In the genomic region with DNA sequence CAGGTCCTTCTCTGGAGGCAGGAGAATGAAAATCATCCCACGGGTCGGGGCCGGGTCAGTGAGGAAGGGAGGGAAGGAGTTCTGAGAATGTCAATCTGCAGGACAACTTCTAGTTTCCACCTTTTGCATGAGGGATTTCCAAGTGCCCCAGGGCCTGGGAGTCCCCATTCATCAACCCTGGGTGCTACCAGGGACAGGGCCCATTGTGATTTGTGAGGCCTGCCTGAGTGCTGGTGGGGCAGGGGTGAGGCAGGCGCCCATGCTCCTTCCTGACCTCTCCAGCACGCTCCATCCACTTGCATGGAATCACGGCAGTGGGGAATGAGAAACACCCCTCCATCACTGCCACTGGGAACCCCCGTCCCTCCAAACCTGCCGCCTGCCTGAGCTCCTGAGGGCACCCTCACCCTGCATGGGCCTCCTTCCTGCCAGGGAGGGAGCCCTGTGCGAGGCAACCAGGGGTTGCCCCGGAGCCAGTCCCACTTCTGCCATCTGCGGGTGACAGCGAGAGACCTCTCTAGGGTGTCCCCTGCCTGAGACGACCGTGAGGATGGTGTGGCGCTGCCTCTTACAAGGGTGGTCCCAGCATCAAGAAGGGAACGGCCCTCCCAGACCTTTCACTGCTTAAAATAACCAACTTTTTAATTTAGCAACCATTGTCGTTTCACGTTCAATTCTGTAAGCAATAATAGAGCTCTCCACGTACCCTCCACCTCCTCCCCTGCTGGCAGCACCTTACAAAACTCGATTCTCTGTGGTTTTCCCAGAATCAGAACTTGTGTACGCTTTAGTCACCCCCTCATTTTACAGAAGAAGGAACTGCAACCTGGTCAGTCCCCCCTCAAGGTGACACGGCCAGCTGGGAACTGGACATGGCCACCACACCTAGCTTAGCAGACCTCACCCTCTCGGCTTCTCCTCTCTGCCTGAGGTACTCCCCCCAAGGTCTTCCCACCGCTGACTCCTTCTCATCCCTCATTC, we compare ENCODE assay signal across 1 cellular context.
TF ChIP-seq lines count a peak whose summit lies in the region.

No MANE protein-coding gene starts in this region.

TF ChIP-seq in GM23338, 12 proteins besides CTCF, POLR2A, EP300 and RAD21:
- TF ChIP-seq, protein P1, sequence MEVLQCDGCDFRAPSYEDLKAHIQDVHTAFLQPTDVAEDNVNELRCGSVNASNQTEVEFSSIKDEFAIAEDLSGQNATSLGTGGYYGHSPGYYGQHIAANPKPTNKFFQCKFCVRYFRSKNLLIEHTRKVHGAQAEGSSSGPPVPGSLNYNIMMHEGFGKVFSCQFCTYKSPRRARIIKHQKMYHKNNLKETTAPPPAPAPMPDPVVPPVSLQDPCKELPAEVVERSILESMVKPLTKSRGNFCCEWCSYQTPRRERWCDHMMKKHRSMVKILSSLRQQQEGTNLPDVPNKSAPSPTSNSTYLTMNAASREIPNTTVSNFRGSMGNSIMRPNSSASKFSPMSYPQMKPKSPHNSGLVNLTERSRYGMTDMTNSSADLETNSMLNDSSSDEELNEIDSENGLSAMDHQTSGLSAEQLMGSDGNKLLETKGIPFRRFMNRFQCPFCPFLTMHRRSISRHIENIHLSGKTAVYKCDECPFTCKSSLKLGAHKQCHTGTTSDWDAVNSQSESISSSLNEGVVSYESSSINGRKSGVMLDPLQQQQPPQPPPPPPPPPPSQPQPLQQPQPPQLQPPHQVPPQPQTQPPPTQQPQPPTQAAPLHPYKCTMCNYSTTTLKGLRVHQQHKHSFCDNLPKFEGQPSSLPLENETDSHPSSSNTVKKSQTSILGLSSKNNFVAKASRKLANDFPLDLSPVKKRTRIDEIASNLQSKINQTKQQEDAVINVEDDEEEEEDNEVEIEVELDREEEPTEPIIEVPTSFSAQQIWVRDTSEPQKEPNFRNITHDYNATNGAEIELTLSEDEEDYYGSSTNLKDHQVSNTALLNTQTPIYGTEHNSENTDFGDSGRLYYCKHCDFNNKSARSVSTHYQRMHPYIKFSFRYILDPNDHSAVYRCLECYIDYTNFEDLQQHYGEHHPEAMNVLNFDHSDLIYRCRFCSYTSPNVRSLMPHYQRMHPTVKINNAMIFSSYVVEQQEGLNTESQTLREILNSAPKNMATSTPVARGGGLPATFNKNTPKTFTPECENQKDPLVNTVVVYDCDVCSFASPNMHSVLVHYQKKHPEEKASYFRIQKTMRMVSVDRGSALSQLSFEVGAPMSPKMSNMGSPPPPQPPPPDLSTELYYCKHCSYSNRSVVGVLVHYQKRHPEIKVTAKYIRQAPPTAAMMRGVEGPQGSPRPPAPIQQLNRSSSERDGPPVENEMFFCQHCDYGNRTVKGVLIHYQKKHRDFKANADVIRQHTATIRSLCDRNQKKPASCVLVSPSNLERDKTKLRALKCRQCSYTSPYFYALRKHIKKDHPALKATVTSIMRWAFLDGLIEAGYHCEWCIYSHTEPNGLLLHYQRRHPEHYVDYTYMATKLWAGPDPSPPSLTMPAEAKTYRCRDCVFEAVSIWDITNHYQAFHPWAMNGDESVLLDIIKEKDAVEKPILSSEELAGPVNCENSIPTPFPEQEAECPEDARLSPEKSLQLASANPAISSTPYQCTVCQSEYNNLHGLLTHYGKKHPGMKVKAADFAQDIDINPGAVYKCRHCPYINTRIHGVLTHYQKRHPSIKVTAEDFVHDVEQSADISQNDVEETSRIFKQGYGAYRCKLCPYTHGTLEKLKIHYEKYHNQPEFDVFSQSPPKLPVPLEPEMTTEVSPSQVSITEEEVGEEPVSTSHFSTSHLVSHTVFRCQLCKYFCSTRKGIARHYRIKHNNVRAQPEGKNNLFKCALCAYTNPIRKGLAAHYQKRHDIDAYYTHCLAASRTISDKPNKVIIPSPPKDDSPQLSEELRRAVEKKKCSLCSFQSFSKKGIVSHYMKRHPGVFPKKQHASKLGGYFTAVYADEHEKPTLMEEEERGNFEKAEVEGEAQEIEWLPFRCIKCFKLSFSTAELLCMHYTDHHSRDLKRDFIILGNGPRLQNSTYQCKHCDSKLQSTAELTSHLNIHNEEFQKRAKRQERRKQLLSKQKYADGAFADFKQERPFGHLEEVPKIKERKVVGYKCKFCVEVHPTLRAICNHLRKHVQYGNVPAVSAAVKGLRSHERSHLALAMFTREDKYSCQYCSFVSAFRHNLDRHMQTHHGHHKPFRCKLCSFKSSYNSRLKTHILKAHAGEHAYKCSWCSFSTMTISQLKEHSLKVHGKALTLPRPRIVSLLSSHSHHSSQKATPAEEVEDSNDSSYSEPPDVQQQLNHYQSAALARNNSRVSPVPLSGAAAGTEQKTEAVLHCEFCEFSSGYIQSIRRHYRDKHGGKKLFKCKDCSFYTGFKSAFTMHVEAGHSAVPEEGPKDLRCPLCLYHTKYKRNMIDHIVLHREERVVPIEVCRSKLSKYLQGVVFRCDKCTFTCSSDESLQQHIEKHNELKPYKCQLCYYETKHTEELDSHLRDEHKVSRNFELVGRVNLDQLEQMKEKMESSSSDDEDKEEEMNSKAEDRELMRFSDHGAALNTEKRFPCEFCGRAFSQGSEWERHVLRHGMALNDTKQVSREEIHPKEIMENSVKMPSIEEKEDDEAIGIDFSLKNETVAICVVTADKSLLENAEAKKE (CRISPR knock-in tag; IDR thresholded peaks at IDR 0.05), result no peak
- TF ChIP-seq ZNF114 (CRISPR knock-in tag; IDR thresholded peaks at IDR 0.05) (no peak), EZH2 (IDR thresholded peaks at IDR 0.05; ENCODE audit: low read depth, unreplicated experiment) (no peak), EZH2phosphoT487 (IDR thresholded peaks at IDR 0.05; ENCODE audit: unreplicated experiment) (no peak), POLR2AphosphoS5 (IDR thresholded peaks at IDR 0.05; ENCODE audit: low read depth) (no peak), JUNB (IDR thresholded peaks at IDR 0.05; ENCODE audit: unreplicated experiment) (no peak), NANOG (IDR thresholded peaks at IDR 0.05; ENCODE audit: borderline replicate concordance) (no peak), STAT1 (IDR thresholded peaks at IDR 0.05; ENCODE audit: unreplicated experiment) (no peak), CREB1 (CRISPR knock-in tag; IDR thresholded peaks at IDR 0.05; ENCODE audit: low read depth) (no peak)
- TF ChIP-seq, protein P2, sequence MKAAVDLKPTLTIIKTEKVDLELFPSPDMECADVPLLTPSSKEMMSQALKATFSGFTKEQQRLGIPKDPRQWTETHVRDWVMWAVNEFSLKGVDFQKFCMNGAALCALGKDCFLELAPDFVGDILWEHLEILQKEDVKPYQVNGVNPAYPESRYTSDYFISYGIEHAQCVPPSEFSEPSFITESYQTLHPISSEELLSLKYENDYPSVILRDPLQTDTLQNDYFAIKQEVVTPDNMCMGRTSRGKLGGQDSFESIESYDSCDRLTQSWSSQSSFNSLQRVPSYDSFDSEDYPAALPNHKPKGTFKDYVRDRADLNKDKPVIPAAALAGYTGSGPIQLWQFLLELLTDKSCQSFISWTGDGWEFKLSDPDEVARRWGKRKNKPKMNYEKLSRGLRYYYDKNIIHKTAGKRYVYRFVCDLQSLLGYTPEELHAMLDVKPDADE (IDR thresholded peaks at IDR 0.05), result no peak
- TF ChIP-seq, protein P3, sequence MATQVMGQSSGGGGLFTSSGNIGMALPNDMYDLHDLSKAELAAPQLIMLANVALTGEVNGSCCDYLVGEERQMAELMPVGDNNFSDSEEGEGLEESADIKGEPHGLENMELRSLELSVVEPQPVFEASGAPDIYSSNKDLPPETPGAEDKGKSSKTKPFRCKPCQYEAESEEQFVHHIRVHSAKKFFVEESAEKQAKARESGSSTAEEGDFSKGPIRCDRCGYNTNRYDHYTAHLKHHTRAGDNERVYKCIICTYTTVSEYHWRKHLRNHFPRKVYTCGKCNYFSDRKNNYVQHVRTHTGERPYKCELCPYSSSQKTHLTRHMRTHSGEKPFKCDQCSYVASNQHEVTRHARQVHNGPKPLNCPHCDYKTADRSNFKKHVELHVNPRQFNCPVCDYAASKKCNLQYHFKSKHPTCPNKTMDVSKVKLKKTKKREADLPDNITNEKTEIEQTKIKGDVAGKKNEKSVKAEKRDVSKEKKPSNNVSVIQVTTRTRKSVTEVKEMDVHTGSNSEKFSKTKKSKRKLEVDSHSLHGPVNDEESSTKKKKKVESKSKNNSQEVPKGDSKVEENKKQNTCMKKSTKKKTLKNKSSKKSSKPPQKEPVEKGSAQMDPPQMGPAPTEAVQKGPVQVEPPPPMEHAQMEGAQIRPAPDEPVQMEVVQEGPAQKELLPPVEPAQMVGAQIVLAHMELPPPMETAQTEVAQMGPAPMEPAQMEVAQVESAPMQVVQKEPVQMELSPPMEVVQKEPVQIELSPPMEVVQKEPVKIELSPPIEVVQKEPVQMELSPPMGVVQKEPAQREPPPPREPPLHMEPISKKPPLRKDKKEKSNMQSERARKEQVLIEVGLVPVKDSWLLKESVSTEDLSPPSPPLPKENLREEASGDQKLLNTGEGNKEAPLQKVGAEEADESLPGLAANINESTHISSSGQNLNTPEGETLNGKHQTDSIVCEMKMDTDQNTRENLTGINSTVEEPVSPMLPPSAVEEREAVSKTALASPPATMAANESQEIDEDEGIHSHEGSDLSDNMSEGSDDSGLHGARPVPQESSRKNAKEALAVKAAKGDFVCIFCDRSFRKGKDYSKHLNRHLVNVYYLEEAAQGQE (IDR thresholded peaks at IDR 0.05; ENCODE audit: unreplicated experiment), result no peak
TF ChIP-seq in GM23338: peak in this region for 0.
